ENCODE assay signal across 8 cellular contexts in genomic region chr19:10566658-10567410, GRCh38. TPM values are rescaled to one million over a fixed set of nuclear protein-coding genes. Genes with fewer than 3 reads are reported as not detected.
DNase-seq lines count a peak whose midpoint lies in the region; ATAC-seq and TF ChIP-seq lines count a peak whose summit lies in the region.

No MANE protein-coding gene starts in this region.

- no peaks in the 10 kb centered on the region for H3K27me3 ChIP-seq in left ventricle myocardium inferior (ENCODE audit: low read depth)

- peaks cover 43% of the 10 kb centered on the region for H3K4me1 Mint-ChIP-seq in activated T-cell treated with anti-CD3 and anti-CD28 coated beads, Interleukin-2, amount 50 U/mL, for 24 hours (ENCODE audit: low read depth)

- H3K4me3 Mint-ChIP-seq in activated T-cell treated with anti-CD3 and anti-CD28 coated beads, Interleukin-2, amount 50 U/mL, for 24 hours = peak overlapping the region; percentile 91

- H3K27ac ChIP-seq in KOPT-K1 (ENCODE audit: low read depth, low read length, poor library complexity, severe bottlenecking) (peak overlapping the region; percentile 97), left ventricle myocardium inferior (replicated peaks) (peak overlapping the region; percentile 93)

- peaks cover 52% of the 10 kb centered on the region for H3K36me3 Mint-ChIP-seq in activated T-cell treated with anti-CD3 and anti-CD28 coated beads, Interleukin-2, amount 50 U/mL, for 24 hours (ENCODE audit: low read depth)

- no peaks in the 10 kb centered on the region for H3K9me3 ChIP-seq in KOPT-K1 (ENCODE audit: insufficient read depth, low read length, poor library complexity, severe bottlenecking)
- H3K9me3 ChIP-seq in left ventricle myocardium inferior (replicated peaks) = no peaks in the 10 kb centered on the region

- H3K4me1 ChIP-seq in left ventricle myocardium inferior = peaks cover 46% of the 10 kb centered on the region

- DNase-seq in activated T-cell treated with anti-CD3 and anti-CD28 coated beads, Interleukin-2, amount 50 U/mL, for 24 hours = peak; percentile 73
- DNase-seq in left ventricle myocardium inferior (no peak), Kasumi-1 (lab: John Stamatoyannopoulos, UW) (no peak), NCI-H2081 (lab: John Stamatoyannopoulos, UW) (no peak)
- DNase-seq in stimulated activated CD8-positive, alpha-beta memory T cell treated with anti-CD3 and anti-CD28 coated beads, Interleukin-2, amount 100 ng/mL, for 1 hour (ENCODE audit: low read depth in 2 of 2) = peak; percentile 31 to 33

- TF ChIP-seq CTCF in left ventricle myocardium inferior (IDR thresholded peaks at IDR 0.05; ENCODE audit: borderline replicate concordance) = no peak

- H3K27ac Mint-ChIP-seq in activated T-cell treated with anti-CD3 and anti-CD28 coated beads, Interleukin-2, amount 50 U/mL, for 24 hours = peak overlapping the region; percentile 94

- no peaks in the 10 kb centered on the region for H3K9me3 Mint-ChIP-seq in activated T-cell treated with anti-CD3 and anti-CD28 coated beads, Interleukin-2, amount 50 U/mL, for 24 hours

- intact Hi-C loops in left ventricle myocardium inferior (cut with micrococcal nuclease) = no loop called here

- H3K27me3 Mint-ChIP-seq in activated T-cell treated with anti-CD3 and anti-CD28 coated beads, Interleukin-2, amount 50 U/mL, for 24 hours = no peaks in the 10 kb centered on the region

- peaks cover 26% of the 10 kb centered on the region for H3K36me3 ChIP-seq in KOPT-K1 (ENCODE audit: insufficient read depth, low read length)
- no peaks in the 10 kb centered on the region for H3K36me3 ChIP-seq in left ventricle myocardium inferior

- ATAC-seq in HG02885 (IDR thresholded peaks at IDR 0.05; ENCODE audit: poor library complexity, unreplicated experiment) = no peak

- H3K4me3 ChIP-seq in GM08714 (ENCODE audit: low read length) = peak overlapping the region; percentile 44; the same call in 1 of the 2 replicates
- H3K4me3 ChIP-seq in left ventricle myocardium inferior = peak overlapping the region; percentile 96

RNA-seq across cellular contexts. Expression of gene KRI1, which starts 1.0 kb away (rescaled TPM):
- total RNA-seq in left ventricle myocardium inferior = 10.2 TPM

RNA-seq across cellular contexts. Expression of gene CDKN2D, which starts 1.9 kb away (rescaled TPM):
- total RNA-seq in left ventricle myocardium inferior = 9.4 TPM

RNA-seq across cellular contexts. Expression of gene AP1M2, which starts 20.3 kb away (rescaled TPM):
- not detected for total RNA-seq in left ventricle myocardium inferior

RNA-seq across cellular contexts. Expression of gene ATG4D, which starts 23.1 kb away (rescaled TPM):
- 48.7 TPM for total RNA-seq in left ventricle myocardium inferior

RNA-seq across cellular contexts. Expression of gene S1PR5, which starts 49.6 kb away (rescaled TPM):
- total RNA-seq in left ventricle myocardium inferior = 0.11 TPM

Comparison
In these comparisons a context has a peak if more than half of its experiments do, and no peak if none do; other contexts are left out.
1. DNase-seq: peak in activated T-cell treated with anti-CD3 and anti-CD28 coated beads, Interleukin-2, amount 50 U/mL, for 24 hours (single experiment) and stimulated activated CD8-positive, alpha-beta memory T cell treated with anti-CD3 and anti-CD28 coated beads, Interleukin-2, amount 100 ng/mL, for 1 hour (2 of 2); none in left ventricle myocardium inferior (single experiment), Kasumi-1 (0 of 2) and NCI-H2081 (0 of 2).